In genomic region chr3:8984081-8984480, GRCh38 we compare ENCODE assay signal across 37 cellular contexts.
"Had no signal": no experiment of that assay in that cellular context is flagged by ENCODE, and none has a peak within 500 bp of the region (broad histone marks: within the 10 kb centered on the region; RNA-seq: fewer than 3 reads in every experiment).

No MANE protein-coding gene starts in this region.

- H3K4me3 ChIP-seq: adrenal gland, body of pancreas, breast epithelium, cardiac muscle cell, colonic mucosa, dorsolateral prefrontal cortex had no signal

- H3K4me1 ChIP-seq: adrenal gland, body of pancreas, breast epithelium, colonic mucosa had no signal

- H3K27ac Mint-ChIP-seq: activated B cell treated with CpG ODN at 0.5 μM for 24 hours; activated CD4-positive, alpha-beta memory T cell treated with anti-CD3 and anti-CD28 coated beads for 36 hours; activated CD8-positive, alpha-beta memory T cell treated with anti-CD3 and anti-CD28 coated beads, Interleukin-2, amount 10 ng/mL, durations not matched to agents 7 days and 5 days; activated CD8-positive, alpha-beta T cell treated with anti-CD3 and anti-CD28 coated beads, Interleukin-2, amount 10 ng/mL, durations not matched to agents 7 days and 5 days; activated naive CD4-positive, alpha-beta T cell treated with anti-CD3 and anti-CD28 coated beads for 36 hours; activated naive CD4-positive, alpha-beta T cell treated with anti-CD3 and anti-CD28 coated beads, Interleukin-2, amount 50 U/mL, for 24 hours; activated naive CD8-positive, alpha-beta T cell treated with anti-CD3 and anti-CD28 coated beads for 36 hours; activated naive CD8-positive, alpha-beta T cell treated with anti-CD3 and anti-CD28 coated beads, Interleukin-2, amount 50 U/mL, for 24 hours; activated T-helper 1 cell treated with anti-CD3 and anti-CD28 coated beads, Interleukin-12 subunit alpha, Interleukin-12 subunit beta, Interleukin-2, Interleukin-4 antibody, amounts not matched to agents 30 ng/mL and 10 ng/mL and 1 ng/mL, durations not matched to agents 14 hours and 24 hours and 36 hours; activated T-helper 2 cell treated with anti-CD3 and anti-CD28 coated beads, Interferon-gamma antibody, Interleukin-2, Interleukin-4, amounts not matched to agents 10 μg/mL and 5 μg/mL and 100 μg/mL, durations not matched to agents 14 hours and 24 hours and 36 hours; endodermal cell; T-helper 17 cell; T-helper 2 cell treated with Interferon-gamma antibody and Interleukin-4, amounts not matched to agents 5 μg/mL and 100 μg/mL, for 36 hours had no signal

- H3K4me1 Mint-ChIP-seq: activated CD8-positive, alpha-beta memory T cell treated with anti-CD3 and anti-CD28 coated beads, Interleukin-2, amount 10 ng/mL, durations not matched to agents 7 days and 5 days; activated naive CD4-positive, alpha-beta T cell treated with anti-CD3 and anti-CD28 coated beads, Interleukin-2, amount 50 U/mL, for 24 hours; endodermal cell had no signal

- H3K9me3 ChIP-seq: adrenal gland, colonic mucosa had no signal

- H3K27me3 ChIP-seq: adrenal gland, body of pancreas, breast epithelium, cardiac muscle cell, colonic mucosa, dorsolateral prefrontal cortex had no signal

- FAIRE-seq: frontal cortex had no signal

- H3K36me3 Mint-ChIP-seq: activated CD4-positive, alpha-beta memory T cell treated with anti-CD3 and anti-CD28 coated beads for 36 hours; activated CD8-positive, alpha-beta memory T cell treated with anti-CD3 and anti-CD28 coated beads, Interleukin-2, amount 10 ng/mL, durations not matched to agents 7 days and 5 days; activated naive CD4-positive, alpha-beta T cell treated with anti-CD3 and anti-CD28 coated beads, Interleukin-2, amount 50 U/mL, for 24 hours; activated naive CD8-positive, alpha-beta T cell treated with anti-CD3 and anti-CD28 coated beads for 36 hours had no signal

- DNase-seq: activated B cell treated with CpG ODN at 0.5 μM for 24 hours; activated CD4-positive, alpha-beta memory T cell treated with anti-CD3 and anti-CD28 coated beads for 36 hours; activated CD4-positive, alpha-beta T cell treated with anti-CD3 and anti-CD28 coated beads for 48 hours; activated CD8-positive, alpha-beta memory T cell treated with anti-CD3 and anti-CD28 coated beads, Interleukin-2, amount 10 ng/mL, durations not matched to agents 7 days and 5 days; activated CD8-positive, alpha-beta memory T cell treated with anti-CD3 and anti-CD28 coated beads, Interleukin-2, amount 50 U/mL, for 4 hours; activated CD8-positive, alpha-beta T cell treated with anti-CD3 and anti-CD28 coated beads, Interleukin-2, amount 10 ng/mL, durations not matched to agents 7 days and 5 days; activated effector memory CD4-positive, alpha-beta T cell treated with anti-CD3 and anti-CD28 coated beads, Interleukin-2, amount 50 U/mL, for 16 hours; activated naive CD4-positive, alpha-beta T cell treated with anti-CD3 and anti-CD28 coated beads for 36 hours; activated naive CD8-positive, alpha-beta T cell treated with anti-CD3 and anti-CD28 coated beads for 36 hours; activated naive CD8-positive, alpha-beta T cell treated with anti-CD3 and anti-CD28 coated beads, Interleukin-2, amount 50 U/mL, for 24 hours; activated T-cell treated with anti-CD3 and anti-CD28 coated beads, Interleukin-2, amount 50 U/mL, for 1 hour; activated T-cell treated with anti-CD3 and anti-CD28 coated beads, Interleukin-2, amount 50 U/mL, for 48 hours; adrenal gland; amygdala; aorta; body of pancreas; central memory CD4-positive, alpha-beta T cell; cerebellar nuclear complex; colonic mucosa; dorsolateral prefrontal cortex; effector memory CD4-positive, alpha-beta T cell; foreskin fibroblast; head of caudate nucleus; T-helper 1 cell; T-helper 17 cell; T1000; WERI-Rb-1 had no signal

- H3K9me3 Mint-ChIP-seq: activated naive CD4-positive, alpha-beta T cell treated with anti-CD3 and anti-CD28 coated beads, Interleukin-2, amount 50 U/mL, for 24 hours; activated naive CD8-positive, alpha-beta T cell treated with anti-CD3 and anti-CD28 coated beads, Interleukin-2, amount 50 U/mL, for 24 hours; activated T-helper 1 cell treated with anti-CD3 and anti-CD28 coated beads, Interleukin-12 subunit alpha, Interleukin-12 subunit beta, Interleukin-2, Interleukin-4 antibody, amounts not matched to agents 30 ng/mL and 10 ng/mL and 1 ng/mL, durations not matched to agents 14 hours and 24 hours and 36 hours; activated T-helper 2 cell treated with anti-CD3 and anti-CD28 coated beads, Interferon-gamma antibody, Interleukin-2, Interleukin-4, amounts not matched to agents 10 μg/mL and 5 μg/mL and 100 μg/mL, durations not matched to agents 14 hours and 24 hours and 36 hours; T-helper 2 cell treated with Interferon-gamma antibody and Interleukin-4, amounts not matched to agents 5 μg/mL and 100 μg/mL, for 36 hours had no signal

- H3K27ac ChIP-seq: adrenal gland, body of pancreas, breast epithelium, cardiac muscle cell, colonic mucosa, WERI-Rb-1 had no signal

- ATAC-seq: activated CD4-positive, CD25-positive, alpha-beta regulatory T cell treated with anti-CD3 and anti-CD28 coated beads, Interleukin-2, amount 50 U/mL, for 24 hours; activated CD8-positive, alpha-beta memory T cell treated with anti-CD3 and anti-CD28 coated beads, Interleukin-2, amount 10 ng/mL, durations not matched to agents 7 days and 5 days; activated CD8-positive, alpha-beta T cell treated with anti-CD3 and anti-CD28 coated beads, Interleukin-2, amount 10 ng/mL, durations not matched to agents 7 days and 5 days; activated naive CD8-positive, alpha-beta T cell treated with anti-CD3 and anti-CD28 coated beads, Interleukin-2, amount 50 U/mL, for 24 hours; body of pancreas; esophagus mucosa; T-helper 17 cell had no signal

- H3K36me3 ChIP-seq: adrenal gland, breast epithelium, cardiac muscle cell, colonic mucosa, WERI-Rb-1 had no signal

- H3K4me3 Mint-ChIP-seq: activated B cell treated with CpG ODN at 0.5 μM for 24 hours; activated CD4-positive, alpha-beta memory T cell treated with anti-CD3 and anti-CD28 coated beads for 36 hours; activated CD8-positive, alpha-beta memory T cell treated with anti-CD3 and anti-CD28 coated beads, Interleukin-2, amount 10 ng/mL, durations not matched to agents 7 days and 5 days; activated CD8-positive, alpha-beta T cell treated with anti-CD3 and anti-CD28 coated beads, Interleukin-2, amount 10 ng/mL, durations not matched to agents 7 days and 5 days; activated naive CD4-positive, alpha-beta T cell treated with anti-CD3 and anti-CD28 coated beads for 36 hours; activated naive CD4-positive, alpha-beta T cell treated with anti-CD3 and anti-CD28 coated beads, Interleukin-2, amount 50 U/mL, for 24 hours; activated naive CD8-positive, alpha-beta T cell treated with anti-CD3 and anti-CD28 coated beads for 36 hours; activated naive CD8-positive, alpha-beta T cell treated with anti-CD3 and anti-CD28 coated beads, Interleukin-2, amount 50 U/mL, for 24 hours; activated T-helper 1 cell treated with anti-CD3 and anti-CD28 coated beads, Interleukin-12 subunit alpha, Interleukin-12 subunit beta, Interleukin-2, Interleukin-4 antibody, amounts not matched to agents 30 ng/mL and 10 ng/mL and 1 ng/mL, durations not matched to agents 14 hours and 24 hours and 36 hours; endodermal cell; T-helper 17 cell; T-helper 2 cell treated with Interferon-gamma antibody and Interleukin-4, amounts not matched to agents 5 μg/mL and 100 μg/mL, for 36 hours had no signal
